ENCODE assay signal across 20 cellular contexts in the genomic region with DNA sequence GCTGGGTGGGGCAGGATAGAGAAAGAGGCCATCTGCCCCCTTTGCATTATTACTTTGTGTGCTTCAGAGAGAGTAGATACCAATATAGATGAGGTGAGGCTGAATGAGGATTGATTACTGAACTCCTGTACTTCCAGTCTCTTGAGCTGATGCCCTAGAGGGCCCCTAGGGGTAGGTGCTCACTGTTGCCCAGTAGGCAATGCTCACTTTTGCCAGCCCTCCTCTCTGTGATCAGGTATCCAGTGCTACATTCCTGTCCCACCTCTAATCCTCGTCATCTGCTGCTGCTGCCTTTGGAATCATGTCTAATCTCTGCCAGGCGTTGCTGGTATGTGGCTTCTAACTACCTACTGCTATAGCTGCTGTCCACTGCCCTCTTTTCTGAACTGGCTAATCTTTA. TPM values are rescaled to one million over a fixed set of nuclear protein-coding genes. Genes with fewer than 3 reads are reported as not detected.
DNase-seq lines count a peak whose midpoint lies in the region; ATAC-seq and TF ChIP-seq lines count a peak whose summit lies in the region.
"Had no signal": no experiment of that assay in that cellular context is flagged by ENCODE, and none has a peak within 500 bp of the region (broad histone marks: within the 10 kb centered on the region; RNA-seq: fewer than 3 reads in every experiment).

No MANE protein-coding gene starts in this region.

- H3K27me3 ChIP-seq in H7 (ENCODE audit: control insufficient read depth, insufficient read depth, low read length) (no peaks in the 10 kb centered on the region), WERI-Rb-1 (ENCODE audit: insufficient read depth, low read depth, severe bottlenecking) (no peaks in the 10 kb centered on the region), foreskin keratinocyte (peaks cover 19% of the 10 kb centered on the region), transverse colon (no peaks in the 10 kb centered on the region), esophagus muscularis mucosa (no peaks in the 10 kb centered on the region)
- H3K27me3 ChIP-seq: BLaER1 had no signal

- H3K36me3 ChIP-seq in H7 (replicated peaks; ENCODE audit: control insufficient read depth, insufficient read depth, low read length) (no peaks in the 10 kb centered on the region), WERI-Rb-1 (no peaks in the 10 kb centered on the region), transverse colon (no peaks in the 10 kb centered on the region), esophagus muscularis mucosa (no peaks in the 10 kb centered on the region)
- H3K36me3 ChIP-seq: BLaER1 had no signal

- H3K27ac Mint-ChIP-seq in activated CD4-positive, alpha-beta T cell treated with anti-CD3 and anti-CD28 coated beads, Interleukin-2, amount 10 ng/mL, durations not matched to agents 24 days and 14 days: no peak overlapping the region
- H3K27ac Mint-ChIP-seq: CD4-positive, alpha-beta memory T cell had no signal

- no peak for TF ChIP-seq POLR2A in transverse colon (IDR thresholded peaks at IDR 0.05)
- no peak for TF ChIP-seq POLR2A in esophagus muscularis mucosa (IDR thresholded peaks at IDR 0.05; ENCODE audit: low read depth)

- H3K4me1 Mint-ChIP-seq in activated CD4-positive, alpha-beta T cell treated with anti-CD3 and anti-CD28 coated beads, Interleukin-2, amount 10 ng/mL, durations not matched to agents 24 days and 14 days: no peaks in the 10 kb centered on the region
- H3K4me1 Mint-ChIP-seq: CD4-positive, alpha-beta memory T cell had no signal

- H3K9me3 ChIP-seq in WERI-Rb-1 (ENCODE audit: severe bottlenecking): peaks cover 6% of the 10 kb centered on the region
- no peaks in the 10 kb centered on the region for H3K9me3 ChIP-seq in transverse colon
- H3K9me3 ChIP-seq in esophagus muscularis mucosa: peaks cover 0 to 8% (median 6%) of the 10 kb centered on the region in 4 donors
- H3K9me3 ChIP-seq: BLaER1 had no signal

- H3K27ac ChIP-seq in WERI-Rb-1 (no peak overlapping the region), foreskin keratinocyte (no peak overlapping the region), transverse colon (no peak overlapping the region), esophagus muscularis mucosa (replicated peaks in 1 of 4) (no peak overlapping the region)
- H3K27ac ChIP-seq: BLaER1 had no signal

- H3K36me3 Mint-ChIP-seq in activated CD4-positive, alpha-beta T cell treated with anti-CD3 and anti-CD28 coated beads, Interleukin-2, amount 10 ng/mL, durations not matched to agents 24 days and 14 days (ENCODE audit: low read depth): no peaks in the 10 kb centered on the region
- H3K36me3 Mint-ChIP-seq: CD4-positive, alpha-beta memory T cell had no signal

- TF ChIP-seq CTCF in WERI-Rb-1 (IDR thresholded peaks at IDR 0.05; ENCODE audit: low read depth, low read length): no peak
- TF ChIP-seq CTCF in foreskin keratinocyte (conservative IDR thresholded peaks at IDR 0.05): no peak
- TF ChIP-seq CTCF in transverse colon (IDR thresholded peaks at IDR 0.05): no peak
- TF ChIP-seq CTCF in esophagus muscularis mucosa (IDR thresholded peaks at IDR 0.05): no peak

- no peaks in the 10 kb centered on the region for H3K4me1 ChIP-seq in foreskin keratinocyte
- H3K4me1 ChIP-seq in transverse colon: no peaks in the 10 kb centered on the region
- H3K4me1 ChIP-seq in esophagus muscularis mucosa: no peaks in the 10 kb centered on the region
- H3K4me1 ChIP-seq: BLaER1 had no signal

- H3K4me3 ChIP-seq in H7 (ENCODE audit: insufficient read depth, low read depth, low read length): no peak overlapping the region
- no peak overlapping the region for H3K4me3 ChIP-seq in WERI-Rb-1 (ENCODE audit: low read depth, low read length)
- H3K4me3 ChIP-seq in transverse colon: no peak overlapping the region
- no peak overlapping the region for H3K4me3 ChIP-seq in esophagus muscularis mucosa
- H3K4me3 ChIP-seq: BLaER1 had no signal

- peaks cover 8% of the 10 kb centered on the region for H3K27me3 Mint-ChIP-seq in activated CD4-positive, alpha-beta T cell treated with anti-CD3 and anti-CD28 coated beads, Interleukin-2, amount 10 ng/mL, durations not matched to agents 24 days and 14 days

- H3K9me3 Mint-ChIP-seq in activated CD4-positive, alpha-beta T cell treated with anti-CD3 and anti-CD28 coated beads, Interleukin-2, amount 10 ng/mL, durations not matched to agents 24 days and 14 days: peaks cover 15% of the 10 kb centered on the region

- no peak overlapping the region for H3K4me3 Mint-ChIP-seq in activated CD4-positive, alpha-beta T cell treated with anti-CD3 and anti-CD28 coated beads, Interleukin-2, amount 10 ng/mL, durations not matched to agents 24 days and 14 days
- H3K4me3 Mint-ChIP-seq: CD4-positive, alpha-beta memory T cell had no signal

- WGBS in transverse colon (ENCODE audit: low coverage in 1 of 2), 2 donors: 73 to 79% methylated on average over 2 of the region's 2 CpGs
- 94% methylated on average over 2 of the region's 2 CpGs for WGBS in esophagus muscularis mucosa

- peak; percentile 19 for ATAC-seq in foreskin keratinocyte

- intact Hi-C loops in activated CD4-positive, alpha-beta T cell treated with anti-CD3 and anti-CD28 coated beads, Interleukin-2, amount 10 ng/mL, durations not matched to agents 24 days and 14 days (cut with micrococcal nuclease): no loop called here
- intact Hi-C loops in transverse colon (cut with DNase I; ENCODE audit: low total_unique reads): no loop called here
- intact Hi-C loops in esophagus muscularis mucosa (cut with DNase I): no loop called here

- in situ Hi-C loops in transverse colon (cut with MboI; ENCODE audit: low pct_ligation_motif_present in 1 of 4, low pct_unique_long_range_greater_than_20kb in 1 of 4, low sequenced_read_pairs in 3 of 4): no loop called here

- peak; percentile 16 for DNase-seq in H7
- DNase-seq in NCI-H146 treated with DMSO at 0.1 percent for 48 hours (lab: John Stamatoyannopoulos, UW; ENCODE audit: unreplicated experiment): peak; percentile 25
- DNase-seq in WERI-Rb-1: peak; percentile 44
- no peak for DNase-seq in foreskin keratinocyte
- DNase-seq in activated CD4-positive, alpha-beta T cell treated with anti-CD3 and anti-CD28 coated beads, Interleukin-2, amount 10 ng/mL, durations not matched to agents 24 days and 14 days: no peak
- DNase-seq in transverse colon: no peak
- no peak for DNase-seq in esophagus muscularis mucosa (ENCODE audit: extremely low spot score)
- no peak for DNase-seq in NCI-H1105 (lab: John Stamatoyannopoulos, UW)
- DNase-seq: 8988T; CD4-positive, alpha-beta memory T cell; DMS153; DMS79; GDM1 had no signal

- TF ChIP-seq EP300 in transverse colon (IDR thresholded peaks at IDR 0.05; ENCODE audit: low read depth) (no peak), esophagus muscularis mucosa (IDR thresholded peaks at IDR 0.05) (no peak)

RNA-seq across cellular contexts. Expression of a gene that starts 57.2 kb away (rescaled TPM):
- not detected in 2 replicates for total RNA-seq in H7 (2014; rRNA removed; shearing (Covaris generic))
- total RNA-seq in foreskin keratinocyte: not detected in 2 replicates
- not detected in 2 replicates for polyA plus RNA-seq in foreskin keratinocyte
- total RNA-seq in activated CD4-positive, alpha-beta T cell treated with anti-CD3 and anti-CD28 coated beads, Interleukin-2, amount 10 ng/mL, durations not matched to agents 24 days and 14 days: not detected in 2 replicates
- total RNA-seq in transverse colon: not detected
- not detected for total RNA-seq in esophagus muscularis mucosa
- total RNA-seq: A673; CD4-positive, alpha-beta memory T cell; Daoy; H4; HT-29 had no signal
- polyA plus RNA-seq: AG04450; CD14-positive monocyte; CD4-positive, alpha-beta memory T cell had no signal

Comparison
In these comparisons a context has a peak if more than half of its experiments do, and no peak if none do; other contexts are left out.
1. DNase-seq: peak in H7 (single experiment), NCI-H146 treated with DMSO at 0.1 percent for 48 hours (single experiment) and WERI-Rb-1 (single experiment); none in foreskin keratinocyte (0 of 2), activated CD4-positive, alpha-beta T cell treated with anti-CD3 and anti-CD28 coated beads, Interleukin-2, amount 10 ng/mL, durations not matched to agents 24 days and 14 days (single experiment), transverse colon (single experiment), esophagus muscularis mucosa (single experiment) and NCI-H1105 (single experiment).